11 cellular contexts compared by ENCODE assay signal in genomic region chr3:47661121-47661752, GRCh38.
DNase-seq lines count a peak whose midpoint lies in the region; ATAC-seq lines count a peak whose summit lies in the region.
"Had no signal": no experiment of that assay in that cellular context is flagged by ENCODE, and none has a peak within 500 bp of the region (broad histone marks: within the 10 kb centered on the region; RNA-seq: fewer than 3 reads in every experiment).

No MANE protein-coding gene starts in this region.

- peaks cover 0 to 2% of the 10 kb centered on the region in 2 donors for H3K9me3 Mint-ChIP-seq in activated T-cell treated with anti-CD3 and anti-CD28 coated beads, Interleukin-2, amount 50 U/mL, for 72 hours

- H3K36me3 Mint-ChIP-seq in activated T-cell treated with anti-CD3 and anti-CD28 coated beads, Interleukin-2, amount 50 U/mL, for 72 hours (ENCODE audit: insufficient read depth in 2 of 2), result peaks cover 14 to 46% of the 10 kb centered on the region in 2 donors

- no peak overlapping the region for H3K4me3 Mint-ChIP-seq in activated T-cell treated with anti-CD3 and anti-CD28 coated beads, Interleukin-2, amount 50 U/mL, for 72 hours
- H3K4me3 Mint-ChIP-seq: nephron had no signal

- no peaks in the 10 kb centered on the region for H3K4me1 Mint-ChIP-seq in activated T-cell treated with anti-CD3 and anti-CD28 coated beads, Interleukin-2, amount 50 U/mL, for 72 hours (ENCODE audit: low read depth)
- H3K4me1 Mint-ChIP-seq: nephron had no signal

- no peak for ATAC-seq in activated T-cell treated with anti-CD3 and anti-CD28 coated beads, Interleukin-2, amount 50 U/mL, for 72 hours (replicated peaks in 1 of 2)
- no peak for ATAC-seq in GM19328 (IDR thresholded peaks at IDR 0.05; ENCODE audit: unreplicated experiment)

- H3K27ac Mint-ChIP-seq in activated T-cell treated with anti-CD3 and anti-CD28 coated beads, Interleukin-2, amount 50 U/mL, for 72 hours, result peak overlapping the region; percentile 70
- H3K27ac Mint-ChIP-seq: nephron had no signal

- no peaks in the 10 kb centered on the region for H3K27me3 Mint-ChIP-seq in activated T-cell treated with anti-CD3 and anti-CD28 coated beads, Interleukin-2, amount 50 U/mL, for 72 hours (ENCODE audit: low read depth)

- DNase-seq in activated T-cell treated with anti-CD3 and anti-CD28 coated beads, Interleukin-2, amount 50 U/mL, for 72 hours, result no peak
- DNase-seq in activated T-cell treated with anti-CD3 and anti-CD28 coated beads, Interleukin-2, amount 50 U/mL, for 1 hour, result no peak
- DNase-seq in T1000 (lab: John Stamatoyannopoulos, UW) (peak; percentile 6), fibroblast of the conjunctiva (ENCODE audit: low read depth) (peak; percentile 12), stromal cell of bone marrow (ENCODE audit: low read depth) (peak; percentile 14), NCI-H187 (lab: John Stamatoyannopoulos, UW) (no peak), NCI-H2029 treated with DMSO at 0.1 percent for 48 hours (lab: John Stamatoyannopoulos, UW) (no peak)
- DNase-seq: NCI-H345, trophoblast cell had no signal

Comparison
In these comparisons a context has a peak if more than half of its experiments do, and no peak if none do; other contexts are left out.
1. DNase-seq: peak in T1000 (single experiment), fibroblast of the conjunctiva (single experiment) and stromal cell of bone marrow (single experiment); none in activated T-cell treated with anti-CD3 and anti-CD28 coated beads, Interleukin-2, amount 50 U/mL, for 72 hours (0 of 2), activated T-cell treated with anti-CD3 and anti-CD28 coated beads, Interleukin-2, amount 50 U/mL, for 1 hour (single experiment), NCI-H187 (0 of 2) and NCI-H2029 treated with DMSO at 0.1 percent for 48 hours (single experiment).